9 cellular contexts compared by ENCODE assay signal in genomic region chr22:37121887-37122591, GRCh38. TPM values are rescaled to one million over a fixed set of nuclear protein-coding genes. Genes with fewer than 3 reads are reported as not detected.
DNase-seq lines count a peak whose midpoint lies in the region; ATAC-seq, FAIRE-seq and TF ChIP-seq lines count a peak whose summit lies in the region.
"Had no signal": no experiment of that assay in that cellular context is flagged by ENCODE, and none has a peak within 500 bp of the region (broad histone marks: within the 10 kb centered on the region; RNA-seq: fewer than 3 reads in every experiment).

No MANE protein-coding gene starts in this region.

- DNase-seq in GM10248 (ENCODE audit: extremely low spot score), result peak; percentile 90
- peak; percentile 59 for DNase-seq in H54 (ENCODE audit: insufficient read length, low spot score)
- peak; percentile 60 for DNase-seq in NCI-H2196 treated with DMSO at 0.1 percent for 48 hours (lab: John Stamatoyannopoulos, UW; ENCODE audit: unreplicated experiment)
- DNase-seq in activated T-cell treated with anti-CD3 and anti-CD28 coated beads for 4 hours, result peak; percentile 87
- peak; percentile 85 to 93 for DNase-seq in foreskin keratinocyte
- peak; percentile 80 to 86 for DNase-seq in stimulated activated CD8-positive, alpha-beta memory T cell treated with anti-CD3 and anti-CD28 coated beads, Interleukin-2, amount 100 ng/mL, for 1 hour (ENCODE audit: low read depth in 2 of 2)
- DNase-seq in COLO829 (ENCODE audit: low spot score), result no peak
- no peak for DNase-seq in NCI-H1092 (lab: John Stamatoyannopoulos, UW)
- DNase-seq: psoas muscle had no signal

- ATAC-seq in foreskin keratinocyte, result peak; percentile 90

- TF ChIP-seq POLR2A in H54 (IDR thresholded peaks at IDR 0.05; ENCODE audit: low read depth, low read length), result no peak

- POLR2A ChIA-PET in GM10248 (lab: Yijun Ruan, JAX), result interaction anchor here (0.6 to 1.2 kb wide), 5 partner anchors 18 to 541 kb away, joined by 3 to 5 read pairs (median 4); partner anchors contain the start of gene IL2RB

- CTCF ChIA-PET in GM10248 (lab: Yijun Ruan, JAX), result interaction anchor here (0.6 to 5.7 kb wide), 24 partner anchors 8 to 209 kb away, joined by 3 to 37 read pairs (median 5); partner anchors contain the start of genes CSF2RB, CYTH4 and IL2RB

- peaks cover 2% of the 10 kb centered on the region for H3K27me3 ChIP-seq in foreskin keratinocyte

- peak; percentile 27 for FAIRE-seq in H54 (lab: Jason Lieb, UNC)

- H3K27ac ChIP-seq in foreskin keratinocyte, result peak overlapping the region; percentile 80
- H3K27ac ChIP-seq: psoas muscle had no signal

- H3K4me1 ChIP-seq in foreskin keratinocyte, result peaks cover 16% of the 10 kb centered on the region
- H3K4me1 ChIP-seq: psoas muscle had no signal

- TF ChIP-seq CTCF in GM10248 (IDR thresholded peaks at IDR 0.05; ENCODE audit: control extremely low read depth, extremely low read depth, low read depth, missing control alignments), result no peak
- TF ChIP-seq CTCF in foreskin keratinocyte (conservative IDR thresholded peaks at IDR 0.05), result peak; percentile 51

RNA-seq across cellular contexts. Expression of gene TMPRSS6, which starts 12.5 kb away (rescaled TPM):
- not detected in 2 replicates for total RNA-seq in foreskin keratinocyte
- not detected in 2 replicates for polyA plus RNA-seq in foreskin keratinocyte
- total RNA-seq: psoas muscle had no signal
- polyA plus RNA-seq: psoas muscle had no signal

RNA-seq across cellular contexts. Expression of gene IL2RB, which starts 27.7 kb away (rescaled TPM):
- total RNA-seq in foreskin keratinocyte, result 0.04 and 0.10 TPM in 2 replicates
- polyA plus RNA-seq in foreskin keratinocyte, result 0.06 and 0.10 TPM in 2 replicates

Comparison
In these comparisons a context has a peak if more than half of its experiments do, and no peak if none do; other contexts are left out.
1. DNase-seq: peak in GM10248 (single experiment), H54 (single experiment), NCI-H2196 treated with DMSO at 0.1 percent for 48 hours (single experiment), activated T-cell treated with anti-CD3 and anti-CD28 coated beads for 4 hours (single experiment), foreskin keratinocyte (2 of 2) and stimulated activated CD8-positive, alpha-beta memory T cell treated with anti-CD3 and anti-CD28 coated beads, Interleukin-2, amount 100 ng/mL, for 1 hour (2 of 2); none in COLO829 (single experiment) and NCI-H1092 (single experiment).